In the genomic region with DNA sequence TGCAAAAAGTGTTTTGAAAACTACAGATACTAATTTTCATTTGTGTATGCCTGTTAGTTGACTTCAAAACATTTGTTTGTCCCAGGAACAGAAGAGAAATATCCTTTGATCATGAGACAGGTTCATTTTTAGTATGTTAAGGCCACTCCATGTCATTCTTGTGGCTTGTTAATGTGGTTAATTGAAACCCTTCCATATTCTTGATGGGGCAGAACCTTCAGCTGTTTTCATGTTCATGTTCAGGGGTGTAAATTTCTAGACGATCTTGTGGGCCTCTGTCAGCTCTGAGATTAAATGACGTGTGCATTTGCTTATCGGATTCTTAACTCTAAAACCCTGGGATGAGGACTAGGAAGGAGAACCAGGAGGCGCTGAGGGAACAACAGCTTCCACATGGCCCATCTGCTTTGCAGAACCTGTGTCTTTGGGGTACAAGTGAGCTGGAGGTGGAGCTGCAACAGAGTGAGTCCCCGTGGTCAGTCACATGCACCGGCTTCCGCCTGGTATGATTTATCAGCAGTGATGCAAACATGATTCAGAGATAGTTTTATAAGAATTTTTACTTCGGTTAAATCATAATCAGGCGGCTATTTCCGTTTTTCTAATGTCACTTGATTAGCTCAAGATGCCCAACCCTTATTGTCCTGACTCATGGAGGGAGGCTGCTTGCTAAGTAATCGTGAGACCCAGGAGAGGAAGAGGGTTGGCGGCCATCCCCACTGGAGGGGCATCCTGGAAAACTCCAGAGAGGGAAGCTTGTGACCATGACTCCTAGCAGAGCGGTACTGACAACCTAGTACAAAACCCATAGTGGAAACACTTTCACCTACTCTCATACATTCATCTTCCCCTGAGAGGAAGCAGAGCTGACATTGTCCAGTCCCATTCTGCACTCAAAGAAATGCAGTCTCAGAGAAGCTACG, we compare ENCODE assay signal across 9 cellular contexts.
A peak's percentile ranks its signal among the peaks of the same experiment; 100 is the strongest.
DNase-seq lines count a peak whose midpoint lies in the region; ATAC-seq and TF ChIP-seq lines count a peak whose summit lies in the region.
"Had no signal": no experiment of that assay in that cellular context is flagged by ENCODE, and none has a peak within 500 bp of the region (broad histone marks: within the 10 kb centered on the region; RNA-seq: fewer than 3 reads in every experiment).

No MANE protein-coding gene starts in this region.

- peak; percentile 43 for ATAC-seq in sciatic nerve
- ATAC-seq in HG03571 (IDR thresholded peaks at IDR 0.05; ENCODE audit: unreplicated experiment) = no peak
- ATAC-seq in GM19395 (IDR thresholded peaks at IDR 0.05; ENCODE audit: unreplicated experiment) = no peak

- DNase-seq in EL (peak; percentile 96), T1000 (lab: John Stamatoyannopoulos, UW) (peak; percentile 54), foreskin fibroblast (peak; percentile 94 to 96), sciatic nerve (ENCODE audit: low spot score) (no peak), NCI-H446 treated with DMSO at 0.1 percent for 48 hours (lab: John Stamatoyannopoulos, UW) (no peak), NCI-H1436 (lab: John Stamatoyannopoulos, UW) (no peak)
- DNase-seq: activated naive CD4-positive, alpha-beta T cell treated with anti-CD3 and anti-CD28 coated beads, Interleukin-2, amount 50 U/mL, for 16 hours had no signal

- peak overlapping the region; percentile 5 to 29 for H3K4me3 ChIP-seq in foreskin fibroblast (ENCODE audit: low read depth in 1 of 2, low read length in 2 of 2)

- intact Hi-C loops in sciatic nerve (cut with DNase I) = no loop called here

- no peak for TF ChIP-seq CTCF in foreskin fibroblast (IDR thresholded peaks at IDR 0.05; ENCODE audit: low read depth, low read length)

Comparison
In these comparisons a context has a peak if more than half of its experiments do, and no peak if none do; other contexts are left out.
1. DNase-seq: peak in EL (single experiment), T1000 (single experiment) and foreskin fibroblast (2 of 2); none in sciatic nerve (single experiment), NCI-H446 treated with DMSO at 0.1 percent for 48 hours (single experiment) and NCI-H1436 (single experiment).